Comparison of ENCODE assay signal across 8 cellular contexts in genomic region chr15:58931985-58932384, GRCh38. TPM values are rescaled to one million over a fixed set of nuclear protein-coding genes. Genes with fewer than 3 reads are reported as not detected.
DNase-seq lines count a peak whose midpoint lies in the region; ATAC-seq and TF ChIP-seq lines count a peak whose summit lies in the region.

No MANE protein-coding gene starts in this region.

- peaks cover 5% of the 10 kb centered on the region for H3K36me3 Mint-ChIP-seq in CD4-positive, CD25-positive, alpha-beta regulatory T cell
- peaks cover 32% of the 10 kb centered on the region for H3K36me3 Mint-ChIP-seq in WTC11

- H3K9ac ChIP-seq in HUES6 (ENCODE audit: low read length), result peak overlapping the region; percentile 99

- H3K9me3 Mint-ChIP-seq in CD4-positive, CD25-positive, alpha-beta regulatory T cell, result no peaks in the 10 kb centered on the region
- no peaks in the 10 kb centered on the region for H3K9me3 Mint-ChIP-seq in WTC11

- no peaks in the 10 kb centered on the region for H3K9me3 ChIP-seq in CD4-positive, CD25-positive, alpha-beta regulatory T cell (ENCODE audit: control insufficient read depth in 2 of 2, low read length in 2 of 2)
- no peaks in the 10 kb centered on the region for H3K9me3 ChIP-seq in HUES6 (ENCODE audit: control insufficient read depth, insufficient read depth, low read depth, low read length)

- TF ChIP-seq CTCF in WTC11 (IDR thresholded peaks at IDR 0.05) (no peak), retinal pigment epithelial cell (conservative IDR thresholded peaks at IDR 0.05; ENCODE audit: low read depth, low read length) (no peak)

- peaks cover 29% of the 10 kb centered on the region for H3K36me3 ChIP-seq in CD4-positive, CD25-positive, alpha-beta regulatory T cell (ENCODE audit: control insufficient read depth, insufficient read depth, low read length)
- H3K36me3 ChIP-seq in HUES6 (ENCODE audit: control insufficient read depth, insufficient read depth, low read length), result peaks cover 31% of the 10 kb centered on the region

- H3K4me3 ChIP-seq in CD4-positive, CD25-positive, alpha-beta regulatory T cell (ENCODE audit: low read depth, low read length), result peak overlapping the region; percentile 99
- peak overlapping the region; percentile 94 for H3K4me3 ChIP-seq in HUES6 (ENCODE audit: low read depth, low read length)
- H3K4me3 ChIP-seq in retinal pigment epithelial cell (ENCODE audit: low read length), result peak overlapping the region; percentile 80

- H3K4me1 Mint-ChIP-seq in CD4-positive, CD25-positive, alpha-beta regulatory T cell, result peaks cover 12 to 44% (median 23%) of the 10 kb centered on the region in 4 donors
- H3K4me1 Mint-ChIP-seq in WTC11, result peaks cover 42% of the 10 kb centered on the region

- peak in 2 of 3 donors; percentile 3 to 56 for DNase-seq in CD4-positive, CD25-positive, alpha-beta regulatory T cell
- DNase-seq in WTC11 (ENCODE audit: low spot score) (no peak), glomerular visceral epithelial cell (ENCODE audit: extremely low spot score) (peak; percentile 29), retinal pigment epithelial cell (ENCODE audit: low read depth) (no peak), NCI-H187 (lab: John Stamatoyannopoulos, UW) (no peak), posterior vena cava (ENCODE audit: low spot score) (no peak)
- no peak for DNase-seq in stimulated activated CD4-positive, alpha-beta T cell treated with anti-CD3 and anti-CD28 coated beads, Interleukin-1b, Interleukin-23, amount 100 ng/mL, for 48 hours

- CTCF ChIA-PET in WTC11 (lab: Charles Lee), result no interaction called here

- no peaks in the 10 kb centered on the region for H3K27me3 Mint-ChIP-seq in CD4-positive, CD25-positive, alpha-beta regulatory T cell
- no peaks in the 10 kb centered on the region for H3K27me3 Mint-ChIP-seq in WTC11 (ENCODE audit: low read depth)

- H3K27ac Mint-ChIP-seq in CD4-positive, CD25-positive, alpha-beta regulatory T cell, result peak overlapping the region; percentile 93 to 98 (median 94)
- peak overlapping the region; percentile 98 for H3K27ac Mint-ChIP-seq in WTC11

- no peaks in the 10 kb centered on the region for H3K27me3 ChIP-seq in CD4-positive, CD25-positive, alpha-beta regulatory T cell (ENCODE audit: control insufficient read depth, insufficient read depth, low read length)
- no peaks in the 10 kb centered on the region for H3K27me3 ChIP-seq in HUES6 (ENCODE audit: control insufficient read depth, insufficient read depth, low read length)

- peak overlapping the region; percentile 97 for H3K27ac ChIP-seq in CD4-positive, CD25-positive, alpha-beta regulatory T cell (ENCODE audit: insufficient read depth, low read length, poor library complexity, severe bottlenecking)
- H3K27ac ChIP-seq in HUES6 (ENCODE audit: low read depth, low read length), result peak overlapping the region; percentile 96

- intact Hi-C loops in posterior vena cava (cut with DNase I), result no loop called here

- POLR2A ChIA-PET in WTC11 (lab: Charles Lee), result no interaction called here

- ATAC-seq in CD4-positive, CD25-positive, alpha-beta regulatory T cell (ENCODE audit: low read depth in 2 of 2), result no peak
- no peak for ATAC-seq in WTC11

- peak overlapping the region; percentile 92 to 97 (median 94) for H3K4me3 Mint-ChIP-seq in CD4-positive, CD25-positive, alpha-beta regulatory T cell
- H3K4me3 Mint-ChIP-seq in WTC11, result peak overlapping the region; percentile 96

- peaks cover 40% of the 10 kb centered on the region for H3K4me1 ChIP-seq in CD4-positive, CD25-positive, alpha-beta regulatory T cell (ENCODE audit: control insufficient read depth, insufficient read depth, low read length, poor library complexity, severe bottlenecking)
- H3K4me1 ChIP-seq in HUES6 (ENCODE audit: control insufficient read depth, insufficient read depth, low read length), result peaks cover 28% of the 10 kb centered on the region; the same call in 1 of the 2 replicates

TF ChIP-seq in WTC11, 78 proteins besides CTCF, POLR2A, EP300 and RAD21 (continues in another document):
- TF ChIP-seq ATF1 (CRISPR knock-in tag; IDR thresholded peaks at IDR 0.05), result no peak
- no peak for TF ChIP-seq CREB1 (CRISPR knock-in tag; IDR thresholded peaks at IDR 0.05)
- TF ChIP-seq, protein P1, sequence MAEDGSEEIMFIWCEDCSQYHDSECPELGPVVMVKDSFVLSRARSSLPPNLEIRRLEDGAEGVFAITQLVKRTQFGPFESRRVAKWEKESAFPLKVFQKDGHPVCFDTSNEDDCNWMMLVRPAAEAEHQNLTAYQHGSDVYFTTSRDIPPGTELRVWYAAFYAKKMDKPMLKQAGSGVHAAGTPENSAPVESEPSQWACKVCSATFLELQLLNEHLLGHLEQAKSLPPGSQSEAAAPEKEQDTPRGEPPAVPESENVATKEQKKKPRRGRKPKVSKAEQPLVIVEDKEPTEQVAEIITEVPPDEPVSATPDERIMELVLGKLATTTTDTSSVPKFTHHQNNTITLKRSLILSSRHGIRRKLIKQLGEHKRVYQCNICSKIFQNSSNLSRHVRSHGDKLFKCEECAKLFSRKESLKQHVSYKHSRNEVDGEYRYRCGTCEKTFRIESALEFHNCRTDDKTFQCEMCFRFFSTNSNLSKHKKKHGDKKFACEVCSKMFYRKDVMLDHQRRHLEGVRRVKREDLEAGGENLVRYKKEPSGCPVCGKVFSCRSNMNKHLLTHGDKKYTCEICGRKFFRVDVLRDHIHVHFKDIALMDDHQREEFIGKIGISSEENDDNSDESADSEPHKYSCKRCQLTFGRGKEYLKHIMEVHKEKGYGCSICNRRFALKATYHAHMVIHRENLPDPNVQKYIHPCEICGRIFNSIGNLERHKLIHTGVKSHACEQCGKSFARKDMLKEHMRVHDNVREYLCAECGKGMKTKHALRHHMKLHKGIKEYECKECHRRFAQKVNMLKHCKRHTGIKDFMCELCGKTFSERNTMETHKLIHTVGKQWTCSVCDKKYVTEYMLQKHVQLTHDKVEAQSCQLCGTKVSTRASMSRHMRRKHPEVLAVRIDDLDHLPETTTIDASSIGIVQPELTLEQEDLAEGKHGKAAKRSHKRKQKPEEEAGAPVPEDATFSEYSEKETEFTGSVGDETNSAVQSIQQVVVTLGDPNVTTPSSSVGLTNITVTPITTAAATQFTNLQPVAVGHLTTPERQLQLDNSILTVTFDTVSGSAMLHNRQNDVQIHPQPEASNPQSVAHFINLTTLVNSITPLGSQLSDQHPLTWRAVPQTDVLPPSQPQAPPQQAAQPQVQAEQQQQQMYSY (CRISPR knock-in tag; IDR thresholded peaks at IDR 0.05), result no peak
- no peak for TF ChIP-seq ZBTB43 (CRISPR knock-in tag; IDR thresholded peaks at IDR 0.05)
- no peak for TF ChIP-seq EMX1 (CRISPR knock-in tag; IDR thresholded peaks at IDR 0.05)
- TF ChIP-seq SMAD4 (CRISPR knock-in tag; IDR thresholded peaks at IDR 0.05), result no peak
- TF ChIP-seq USF1 (CRISPR knock-in tag; IDR thresholded peaks at IDR 0.05), result no peak
- no peak for TF ChIP-seq SP1 (CRISPR knock-in tag; conservative IDR thresholded peaks at IDR 0.05)
- TF ChIP-seq CDX4 (CRISPR knock-in tag; IDR thresholded peaks at IDR 0.05; ENCODE audit: borderline replicate concordance), result no peak
- TF ChIP-seq ZNF416 (CRISPR knock-in tag; IDR thresholded peaks at IDR 0.05), result no peak

RNA-seq across cellular contexts. Expression of gene SLTM, which starts 1.5 kb away (rescaled TPM):
- 232 TPM for total RNA-seq in CD4-positive, CD25-positive, alpha-beta regulatory T cell
- polyA plus RNA-seq in CD4-positive, CD25-positive, alpha-beta regulatory T cell, result 10 to 100 TPM; 43.6 to 57.5 (median 53.8) TPM
- 106 to 126 TPM (median 107 TPM) in 3 replicates for total RNA-seq in WTC11 (2021)
- total RNA-seq in posterior vena cava, result 10 to 100 TPM; 71.1 to 71.6 TPM

RNA-seq across cellular contexts. Expression of gene RNF111, which starts 55.5 kb away (rescaled TPM):
- 58.2 TPM for total RNA-seq in CD4-positive, CD25-positive, alpha-beta regulatory T cell
- 10 to 100 TPM; 17.2 to 23.2 (median 18.8) TPM for polyA plus RNA-seq in CD4-positive, CD25-positive, alpha-beta regulatory T cell
- 22.4 to 22.6 TPM (median 22.6 TPM) in 3 replicates for total RNA-seq in WTC11 (2021)
- 10 to 100 TPM; 24.9 to 30.4 TPM for total RNA-seq in posterior vena cava

Comparison
In these comparisons a context has a peak if more than half of its experiments do, and no peak if none do; other contexts are left out.
1. DNase-seq: peak in CD4-positive, CD25-positive, alpha-beta regulatory T cell (2 of 3) and glomerular visceral epithelial cell (single experiment); none in WTC11 (single experiment), retinal pigment epithelial cell (single experiment), stimulated activated CD4-positive, alpha-beta T cell treated with anti-CD3 and anti-CD28 coated beads, Interleukin-1b, Interleukin-23, amount 100 ng/mL, for 48 hours (single experiment), NCI-H187 (0 of 2) and posterior vena cava (single experiment).
2. Peak in every context shown above with its lines, with median percentiles within 50 percentile points of each other: H3K4me3 ChIP-seq.